Comparison of ENCODE assay signal across 16 cellular contexts in the genomic region with DNA sequence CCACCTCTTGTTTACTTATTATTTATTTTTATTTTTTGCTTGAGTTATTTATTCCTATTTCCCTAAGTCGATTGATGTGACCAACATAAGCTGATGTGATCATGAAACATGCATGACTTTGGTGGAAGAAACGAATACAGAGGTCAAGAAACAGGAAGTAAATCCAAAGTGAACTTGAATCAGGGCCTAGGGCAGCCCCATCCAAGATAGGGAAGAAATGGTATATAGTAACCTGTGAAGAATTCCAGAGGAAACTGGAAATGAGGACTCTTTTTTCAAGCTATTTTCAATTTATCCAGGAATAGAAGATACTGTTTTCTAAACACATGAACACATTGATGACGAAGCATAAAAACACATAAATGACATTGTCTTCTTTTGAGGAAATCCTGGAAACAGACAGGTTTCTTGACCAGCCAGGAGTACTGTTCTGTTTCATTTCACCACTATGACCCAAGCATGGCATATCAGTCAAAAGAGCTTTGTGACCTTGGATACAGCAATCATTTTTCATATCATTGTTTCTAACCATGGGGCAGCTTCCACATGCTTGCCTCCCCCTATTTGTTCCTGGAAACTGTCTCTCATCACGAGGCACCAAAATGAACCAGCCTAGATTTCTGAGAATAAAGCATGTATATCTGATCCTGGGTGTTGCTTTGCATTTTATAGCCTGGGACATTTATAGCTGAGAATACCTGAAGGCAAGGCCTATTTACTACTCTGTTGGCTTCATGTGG. TPM values are rescaled to one million over a fixed set of nuclear protein-coding genes. Genes with fewer than 3 reads are reported as not detected.
DNase-seq lines count a peak whose midpoint lies in the region; ATAC-seq and TF ChIP-seq lines count a peak whose summit lies in the region.
"Had no signal": no experiment of that assay in that cellular context is flagged by ENCODE, and none has a peak within 500 bp of the region (broad histone marks: within the 10 kb centered on the region; RNA-seq: fewer than 3 reads in every experiment).

No MANE protein-coding gene starts in this region.

- ATAC-seq in natural killer cell treated with Interleukin-12 subunit alpha and Interleukin-12 subunit beta and Interleukin-15 and Interleukin-18, amount 100 ng/mL, for 72 hours = no peak
- ATAC-seq in natural killer cell (no peak), memory B cell (ENCODE audit: low read depth) (no peak), GM21717 (IDR thresholded peaks at IDR 0.05; ENCODE audit: unreplicated experiment) (no peak)
- ATAC-seq in activated CD4-positive, CD25-positive, alpha-beta regulatory T cell treated with anti-CD3 and anti-CD28 coated beads, Interleukin-2, amount 50 U/mL, for 24 hours = no peak
- ATAC-seq: CD8-positive, alpha-beta T cell had no signal

- H3K27me3 ChIP-seq in Caco-2 (replicated peaks; ENCODE audit: control insufficient read depth, insufficient read depth, low read length) = no peaks in the 10 kb centered on the region
- H3K27me3 ChIP-seq: MG63 had no signal

- H3K9me3 Mint-ChIP-seq in natural killer cell treated with Interleukin-12 subunit alpha and Interleukin-12 subunit beta and Interleukin-15 and Interleukin-18, amount 100 ng/mL, for 72 hours = no peaks in the 10 kb centered on the region
- H3K9me3 Mint-ChIP-seq in natural killer cell = no peaks in the 10 kb centered on the region
- H3K9me3 Mint-ChIP-seq in memory B cell = no peaks in the 10 kb centered on the region
- no peaks in the 10 kb centered on the region for H3K9me3 Mint-ChIP-seq in Caco-2 (ENCODE audit: unreplicated experiment)
- H3K9me3 Mint-ChIP-seq: CD8-positive, alpha-beta T cell had no signal

- H3K9me3 ChIP-seq in Caco-2 = no peaks in the 10 kb centered on the region
- H3K9me3 ChIP-seq: MG63 had no signal

- intact Hi-C loops in natural killer cell (cut with micrococcal nuclease) = no loop called here
- intact Hi-C loops in Caco-2 (cut with micrococcal nuclease; ENCODE audit: unreplicated experiment) = no loop called here

- H3K36me3 ChIP-seq in Caco-2 (ENCODE audit: control insufficient read depth, insufficient read depth, low read length) = no peaks in the 10 kb centered on the region
- H3K36me3 ChIP-seq: MG63 had no signal

- peak overlapping the region; percentile 57 to 79 for H3K27ac Mint-ChIP-seq in natural killer cell treated with Interleukin-12 subunit alpha and Interleukin-12 subunit beta and Interleukin-15 and Interleukin-18, amount 100 ng/mL, for 72 hours
- H3K27ac Mint-ChIP-seq in natural killer cell = peak overlapping the region in 1 of 2 donors; percentile 76
- H3K27ac Mint-ChIP-seq in memory B cell = peak overlapping the region; percentile 89
- no peak overlapping the region for H3K27ac Mint-ChIP-seq in Caco-2 (ENCODE audit: unreplicated experiment)

- no peaks in the 10 kb centered on the region for H3K36me3 Mint-ChIP-seq in natural killer cell treated with Interleukin-12 subunit alpha and Interleukin-12 subunit beta and Interleukin-15 and Interleukin-18, amount 100 ng/mL, for 72 hours
- H3K36me3 Mint-ChIP-seq in natural killer cell (no peaks in the 10 kb centered on the region), memory B cell (no peaks in the 10 kb centered on the region), Caco-2 (ENCODE audit: insufficient read depth, unreplicated experiment) (no peaks in the 10 kb centered on the region)
- H3K36me3 Mint-ChIP-seq: CD8-positive, alpha-beta T cell had no signal

- no peak for TF ChIP-seq CTCF in natural killer cell (IDR thresholded peaks at IDR 0.05)
- TF ChIP-seq CTCF in Caco-2 (IDR thresholded peaks at IDR 0.05; ENCODE audit: insufficient read depth in 1 of 2, low read depth in 1 of 2, low read length in 1 of 2, severe bottlenecking in 1 of 2, unreplicated experiment in 1 of 2) = no peak

- no peaks in the 10 kb centered on the region for H3K27me3 Mint-ChIP-seq in natural killer cell treated with Interleukin-12 subunit alpha and Interleukin-12 subunit beta and Interleukin-15 and Interleukin-18, amount 100 ng/mL, for 72 hours
- H3K27me3 Mint-ChIP-seq in natural killer cell (ENCODE audit: low read depth in 2 of 2) = no peaks in the 10 kb centered on the region
- H3K27me3 Mint-ChIP-seq in memory B cell = no peaks in the 10 kb centered on the region
- H3K27me3 Mint-ChIP-seq in Caco-2 (ENCODE audit: insufficient read depth, unreplicated experiment) = no peaks in the 10 kb centered on the region

- CTCF ChIA-PET in Caco-2 (lab: Charles Lee) = no interaction called here

- H3K4me1 Mint-ChIP-seq in natural killer cell treated with Interleukin-12 subunit alpha and Interleukin-12 subunit beta and Interleukin-15 and Interleukin-18, amount 100 ng/mL, for 72 hours (ENCODE audit: low read depth in 2 of 2) = peaks cover 24 to 25% of the 10 kb centered on the region in 2 donors
- H3K4me1 Mint-ChIP-seq in natural killer cell = peaks cover 9 to 12% of the 10 kb centered on the region in 2 donors
- H3K4me1 Mint-ChIP-seq in memory B cell = peaks cover 13% of the 10 kb centered on the region
- H3K4me1 Mint-ChIP-seq in Caco-2 (ENCODE audit: low read depth, unreplicated experiment) = peaks cover 23% of the 10 kb centered on the region

- BruUV-seq in Caco-2 (replicated peaks; lab: Mats Ljungman, UMichigan) = no TSS peak

- no peak overlapping the region for H3K4me3 ChIP-seq in Caco-2 (ENCODE audit: low read depth, low read length)
- H3K4me3 ChIP-seq: MG63 had no signal

- POLR2A ChIA-PET in Caco-2 (lab: Charles Lee) = no interaction called here

- H3K4me1 ChIP-seq in Caco-2 = peaks cover 10% of the 10 kb centered on the region

- no peak for DNase-seq in natural killer cell treated with Interleukin-12 subunit alpha and Interleukin-12 subunit beta and Interleukin-15 and Interleukin-18, amount 100 ng/mL, for 72 hours (ENCODE audit: low spot score)
- DNase-seq in natural killer cell (no peak), amniotic epithelial cell (ENCODE audit: low read depth) (peak; percentile 10), memory B cell (ENCODE audit: low spot score in 2 of 2) (no peak), Caco-2 (no peak)
- DNase-seq: ACHN; CD8-positive, alpha-beta T cell; DND-41; GDM1; GOT3; MG63; NCI-H1092 treated with DMSO at 0.1 percent for 48 hours; NCI-H1694; NCI-H774 had no signal

- H3K4me3 Mint-ChIP-seq in natural killer cell treated with Interleukin-12 subunit alpha and Interleukin-12 subunit beta and Interleukin-15 and Interleukin-18, amount 100 ng/mL, for 72 hours = no peak overlapping the region
- H3K4me3 Mint-ChIP-seq in natural killer cell (no peak overlapping the region), memory B cell (no peak overlapping the region), Caco-2 (ENCODE audit: unreplicated experiment) (no peak overlapping the region)
- H3K4me3 Mint-ChIP-seq: CD8-positive, alpha-beta T cell had no signal

RNA-seq across cellular contexts. Expression of a gene that starts 9.1 kb away (rescaled TPM):
- total RNA-seq in natural killer cell treated with Interleukin-12 subunit alpha and Interleukin-12 subunit beta and Interleukin-15 and Interleukin-18, amount 100 ng/mL, for 72 hours = 10 to 100 TPM; 25.5 to 33.1 TPM
- total RNA-seq in natural killer cell (10 to 100 TPM; 13.0 to 16.2 (median 14.2) TPM), Caco-2 (2022) (52.2 and 55.8 TPM in 2 replicates)
